8 cellular contexts compared by ENCODE assay signal in genomic region chr7:29243777-29244655, GRCh38. TPM values are rescaled to one million over a fixed set of nuclear protein-coding genes. Genes with fewer than 3 reads are reported as not detected.
DNase-seq lines count a peak whose midpoint lies in the region; ATAC-seq and TF ChIP-seq lines count a peak whose summit lies in the region.

No MANE protein-coding gene starts in this region.

- TF ChIP-seq POLR2A in ovary (IDR thresholded peaks at IDR 0.05) = no peak

- intact Hi-C loops in ovary (cut with DNase I) (no loop called here), MCF 10A (cut with micrococcal nuclease) (no loop called here)

- H3K4me1 ChIP-seq in DND-41 (ENCODE audit: insufficient read depth, low read length) (no peaks in the 10 kb centered on the region), ovary (ENCODE audit: insufficient read depth) (peaks cover 6% of the 10 kb centered on the region), SJCRH30 (no peaks in the 10 kb centered on the region)

- no peak overlapping the region for H3K4me3 ChIP-seq in DND-41 (ENCODE audit: low read depth in 1 of 2, low read length in 2 of 2)
- no peak overlapping the region for H3K4me3 ChIP-seq in ovary
- no peak overlapping the region for H3K4me3 ChIP-seq in SJCRH30

- H3K79me2 ChIP-seq in DND-41 (ENCODE audit: insufficient read depth, low read length) = no peaks in the 10 kb centered on the region

- no peak overlapping the region for H3K9ac ChIP-seq in DND-41 (ENCODE audit: low read depth, low read length)

- H3K4me3 Mint-ChIP-seq in activated CD4-positive, alpha-beta memory T cell treated with anti-CD3 and anti-CD28 coated beads, Interleukin-2, amount 10 ng/mL, durations not matched to agents 7 days and 5 days = no peak overlapping the region
- peak overlapping the region in 1 of 10 donors; percentile 18 for H3K4me3 Mint-ChIP-seq in naive thymus-derived CD8-positive, alpha-beta T cell
- H3K4me3 Mint-ChIP-seq in MCF 10A (ENCODE audit: unreplicated experiment) = no peak overlapping the region

- no peaks in the 10 kb centered on the region for H3K36me3 Mint-ChIP-seq in activated CD4-positive, alpha-beta memory T cell treated with anti-CD3 and anti-CD28 coated beads, Interleukin-2, amount 10 ng/mL, durations not matched to agents 7 days and 5 days (ENCODE audit: low read depth)
- H3K36me3 Mint-ChIP-seq in naive thymus-derived CD8-positive, alpha-beta T cell = no peaks in the 10 kb centered on the region
- peaks cover 5% of the 10 kb centered on the region for H3K36me3 Mint-ChIP-seq in MCF 10A (ENCODE audit: insufficient read depth, unreplicated experiment)

- H2AFZ ChIP-seq in DND-41 (ENCODE audit: low read depth, low read length) = no peak overlapping the region

- H3K36me3 ChIP-seq in DND-41 (ENCODE audit: insufficient read depth, low read length) (no peaks in the 10 kb centered on the region; the same call in 1 of the 2 replicates), ovary (no peaks in the 10 kb centered on the region), SJCRH30 (no peaks in the 10 kb centered on the region)

- H3K27me3 Mint-ChIP-seq in activated CD4-positive, alpha-beta memory T cell treated with anti-CD3 and anti-CD28 coated beads, Interleukin-2, amount 10 ng/mL, durations not matched to agents 7 days and 5 days = peaks cover 22% of the 10 kb centered on the region
- H3K27me3 Mint-ChIP-seq in naive thymus-derived CD8-positive, alpha-beta T cell = peaks cover 0 to 6% (median 0%) of the 10 kb centered on the region in 5 donors
- H3K27me3 Mint-ChIP-seq in MCF 10A (ENCODE audit: insufficient read depth, unreplicated experiment) = no peaks in the 10 kb centered on the region

- H3K4me2 ChIP-seq in DND-41 (ENCODE audit: insufficient read depth, low read length) = no peak overlapping the region

- CTCF ChIA-PET in activated CD4-positive, alpha-beta memory T cell treated with anti-CD3 and anti-CD28 coated beads, Interleukin-2, amount 10 ng/mL, durations not matched to agents 7 days and 5 days (lab: Charles Lee) = no interaction called here
- CTCF ChIA-PET in MCF 10A (lab: Yijun Ruan, JAX) = no interaction called here

- no peaks in the 10 kb centered on the region for H3K9me3 Mint-ChIP-seq in activated CD4-positive, alpha-beta memory T cell treated with anti-CD3 and anti-CD28 coated beads, Interleukin-2, amount 10 ng/mL, durations not matched to agents 7 days and 5 days
- no peaks in the 10 kb centered on the region for H3K9me3 Mint-ChIP-seq in naive thymus-derived CD8-positive, alpha-beta T cell
- H3K9me3 Mint-ChIP-seq in MCF 10A (ENCODE audit: unreplicated experiment) = no peaks in the 10 kb centered on the region

- 82 to 87% (median 84%) methylated on average over 13 of the region's 13 CpGs for WGBS in ovary, 3 donors

- TF ChIP-seq CTCF in DND-41 (IDR thresholded peaks at IDR 0.05; ENCODE audit: borderline replicate concordance, extremely low read depth, low read length, poor library complexity, severe bottlenecking) (peak; percentile 26), ovary (IDR thresholded peaks at IDR 0.05) (no peak), MCF 10A (IDR thresholded peaks at IDR 0.05; ENCODE audit: unreplicated experiment) (no peak)

- ATAC-seq in DND-41 (ENCODE audit: insufficient read depth, low read depth) (no peak), HG03045 (IDR thresholded peaks at IDR 0.05; ENCODE audit: unreplicated experiment) (peak; percentile 49)
- ATAC-seq in naive thymus-derived CD8-positive, alpha-beta T cell = peak; percentile 42 to 82

- TF ChIP-seq EP300 in ovary (IDR thresholded peaks at IDR 0.05) = no peak

- H3K9me3 ChIP-seq in DND-41 (ENCODE audit: insufficient read depth, low read length, severe bottlenecking) = no peaks in the 10 kb centered on the region
- H3K9me3 ChIP-seq in ovary = no peaks in the 10 kb centered on the region
- H3K9me3 ChIP-seq in SJCRH30 (replicated peaks) = no peaks in the 10 kb centered on the region

- no peaks in the 10 kb centered on the region; the same call in 1 of the 2 replicates for H4K20me1 ChIP-seq in DND-41 (ENCODE audit: insufficient read depth, low read length)

- no peak overlapping the region for H3K27ac Mint-ChIP-seq in activated CD4-positive, alpha-beta memory T cell treated with anti-CD3 and anti-CD28 coated beads, Interleukin-2, amount 10 ng/mL, durations not matched to agents 7 days and 5 days
- H3K27ac Mint-ChIP-seq in naive thymus-derived CD8-positive, alpha-beta T cell = peak overlapping the region in 3 of 10 donors; percentile 32 to 44 (median 35)
- no peak overlapping the region for H3K27ac Mint-ChIP-seq in MCF 10A (ENCODE audit: low read depth, unreplicated experiment)

- peaks cover 16% of the 10 kb centered on the region for H3K4me1 Mint-ChIP-seq in activated CD4-positive, alpha-beta memory T cell treated with anti-CD3 and anti-CD28 coated beads, Interleukin-2, amount 10 ng/mL, durations not matched to agents 7 days and 5 days
- peaks cover 2 to 41% (median 10%) of the 10 kb centered on the region in 4 donors for H3K4me1 Mint-ChIP-seq in naive thymus-derived CD8-positive, alpha-beta T cell
- H3K4me1 Mint-ChIP-seq in MCF 10A (ENCODE audit: insufficient read depth, unreplicated experiment) = no peaks in the 10 kb centered on the region

- no peaks in the 10 kb centered on the region for H3K27me3 ChIP-seq in DND-41 (ENCODE audit: insufficient read depth, low read length, poor library complexity)
- no peaks in the 10 kb centered on the region for H3K27me3 ChIP-seq in ovary
- H3K27me3 ChIP-seq in SJCRH30 = no peaks in the 10 kb centered on the region

- DNase-seq in DND-41 = no peak
- peak; percentile 49 for DNase-seq in activated CD4-positive, alpha-beta memory T cell treated with anti-CD3 and anti-CD28 coated beads, Interleukin-2, amount 10 ng/mL, durations not matched to agents 7 days and 5 days
- DNase-seq in naive thymus-derived CD8-positive, alpha-beta T cell = peak in 4 of 10 donors; percentile 2 to 24 (median 6)
- no peak for DNase-seq in ovary
- DNase-seq in anterior cingulate cortex (lab: John Stamatoyannopoulos, UW) = no peak
- no peak for DNase-seq in MCF 10A (ENCODE audit: unreplicated experiment)
- DNase-seq in SJCRH30 = no peak

- BruUV-seq in MCF 10A (replicated peaks; lab: Mats Ljungman, UMichigan) = no TSS peak

- POLR2A ChIA-PET in activated CD4-positive, alpha-beta memory T cell treated with anti-CD3 and anti-CD28 coated beads, Interleukin-2, amount 10 ng/mL, durations not matched to agents 7 days and 5 days (lab: Charles Lee) = no interaction called here
- POLR2A ChIA-PET in naive thymus-derived CD8-positive, alpha-beta T cell (lab: Charles Lee) = no interaction called here
- POLR2A ChIA-PET in MCF 10A (lab: Yijun Ruan, JAX) = interaction anchor here (0.6 kb wide), 1 partner anchor 25 kb away, joined by 3 read pairs; no protein-coding TSS in a partner anchor

- H3K27ac ChIP-seq in DND-41 (ENCODE audit: low read length) = no peak overlapping the region
- H3K27ac ChIP-seq in ovary = no peak overlapping the region
- no peak overlapping the region for H3K27ac ChIP-seq in SJCRH30

RNA-seq across cellular contexts. Expression of gene CHN2, which starts 49.4 kb away (rescaled TPM):
- total RNA-seq in activated CD4-positive, alpha-beta memory T cell treated with anti-CD3 and anti-CD28 coated beads, Interleukin-2, amount 10 ng/mL, durations not matched to agents 7 days and 5 days = 1 to 10 TPM; 6.8 to 7.4 TPM
- 1 to 10 TPM; 1.5 to 2.2 TPM for total RNA-seq in naive thymus-derived CD8-positive, alpha-beta T cell
- polyA plus RNA-seq in naive thymus-derived CD8-positive, alpha-beta T cell = 10 to 100 TPM in 1 of 3 donors, 1 to 10 TPM in 1, under 1 TPM in 1; 0.90 to 11.1 (median 1.0) TPM
- total RNA-seq in ovary (10 to 100 TPM; 17.9 to 32.6 (median 22.9) TPM), MCF 10A (2022) (5.1 and 8.0 TPM in 2 replicates)
- 10 to 100 TPM; 20.5 to 22.3 TPM for polyA plus RNA-seq in ovary
- 3.5 and 4.7 TPM in 2 replicates for total RNA-seq in SJCRH30 (2014; rRNA removed; shearing (Covaris generic))
